In genomic region chr13:99312493-99312883, GRCh38 we compare ENCODE assay signal across 8 cellular contexts. TPM values are rescaled to one million over a fixed set of nuclear protein-coding genes. Genes with fewer than 3 reads are reported as not detected.
DNase-seq lines count a peak whose midpoint lies in the region; ATAC-seq and TF ChIP-seq lines count a peak whose summit lies in the region.

No MANE protein-coding gene starts in this region.

- CTCF ChIA-PET in MCF 10A (lab: Yijun Ruan, JAX): interaction anchor here (1.3 kb wide), 1 partner anchor 124 kb away, joined by 3 read pairs; no protein-coding TSS in a partner anchor
- CTCF ChIA-PET in mammary epithelial cell (lab: Charles Lee; ENCODE audit: low non-redundant PET): interaction anchor here (0.6 kb wide), 1 partner anchor 43 kb away, joined by 4 read pairs; no protein-coding TSS in a partner anchor
- CTCF ChIA-PET in activated CD4-positive, alpha-beta memory T cell treated with anti-CD3 and anti-CD28 coated beads, Interleukin-2, amount 10 ng/mL, durations not matched to agents 7 days and 5 days (lab: Charles Lee): interaction anchor here (0.6 to 1.4 kb wide), 6 partner anchors 8 to 44 kb away, joined by 3 to 6 read pairs (median 4); no protein-coding TSS in a partner anchor

- no peaks in the 10 kb centered on the region for H3K27me3 Mint-ChIP-seq in MCF 10A (ENCODE audit: insufficient read depth, unreplicated experiment)
- no peaks in the 10 kb centered on the region for H3K27me3 Mint-ChIP-seq in activated CD4-positive, alpha-beta memory T cell treated with anti-CD3 and anti-CD28 coated beads, Interleukin-2, amount 10 ng/mL, durations not matched to agents 7 days and 5 days
- H3K27me3 Mint-ChIP-seq in stimulated activated naive CD8-positive, alpha-beta T cell treated with anti-CD3 and anti-CD28 coated beads, Interleukin-15, amount 100 ng/mL, for 72 hours: no peaks in the 10 kb centered on the region

- 89% methylated on average over 7 of the region's 7 CpGs for WGBS in mammary epithelial cell (ENCODE audit: low coverage, missing lambda C conversion rate)

- peaks cover 25% of the 10 kb centered on the region for H3K36me3 Mint-ChIP-seq in MCF 10A (ENCODE audit: insufficient read depth, unreplicated experiment)
- H3K36me3 Mint-ChIP-seq in activated CD4-positive, alpha-beta memory T cell treated with anti-CD3 and anti-CD28 coated beads, Interleukin-2, amount 10 ng/mL, durations not matched to agents 7 days and 5 days (ENCODE audit: low read depth): peaks cover 35% of the 10 kb centered on the region

- no peaks in the 10 kb centered on the region for H3K9me3 Mint-ChIP-seq in MCF 10A (ENCODE audit: unreplicated experiment)
- H3K9me3 Mint-ChIP-seq in activated CD4-positive, alpha-beta memory T cell treated with anti-CD3 and anti-CD28 coated beads, Interleukin-2, amount 10 ng/mL, durations not matched to agents 7 days and 5 days: no peaks in the 10 kb centered on the region
- no peaks in the 10 kb centered on the region for H3K9me3 Mint-ChIP-seq in stimulated activated naive CD8-positive, alpha-beta T cell treated with anti-CD3 and anti-CD28 coated beads, Interleukin-15, amount 100 ng/mL, for 72 hours

- no peak overlapping the region for H2AFZ ChIP-seq in mammary epithelial cell (ENCODE audit: low read depth, low read length)

- no peaks in the 10 kb centered on the region for H3K27me3 ChIP-seq in mammary epithelial cell (ENCODE audit: insufficient read depth, low read length)

- BruUV-seq in MCF 10A (replicated peaks; lab: Mats Ljungman, UMichigan): no TSS peak
- BruUV-seq in mammary epithelial cell (replicated peaks; lab: Mats Ljungman, UMichigan): no TSS peak

- H3K4me2 ChIP-seq in mammary epithelial cell (ENCODE audit: insufficient read depth, low read depth, low read length): no peak overlapping the region

- peaks cover 9% of the 10 kb centered on the region for H3K79me2 ChIP-seq in mammary epithelial cell (ENCODE audit: insufficient read depth, low read length)

- H4K20me1 ChIP-seq in mammary epithelial cell (ENCODE audit: insufficient read depth, low read length): no peaks in the 10 kb centered on the region

- no peak overlapping the region for H3K27ac ChIP-seq in mammary epithelial cell (ENCODE audit: insufficient read depth, low read depth, low read length)

- ATAC-seq in left cardiac atrium (peak; percentile 77 to 79), GM21825 (IDR thresholded peaks at IDR 0.05; ENCODE audit: unreplicated experiment) (no peak)
- ATAC-seq in stimulated activated naive CD8-positive, alpha-beta T cell treated with anti-CD3 and anti-CD28 coated beads, Interleukin-15, amount 100 ng/mL, for 72 hours: no peak

- POLR2A ChIA-PET in MCF 10A (lab: Yijun Ruan, JAX): interaction anchor here (0.6 kb wide), 1 partner anchor 15 kb away, joined by 3 read pairs; no protein-coding TSS in a partner anchor
- POLR2A ChIA-PET in activated CD4-positive, alpha-beta memory T cell treated with anti-CD3 and anti-CD28 coated beads, Interleukin-2, amount 10 ng/mL, durations not matched to agents 7 days and 5 days (lab: Charles Lee): interaction anchor here (0.9 to 7.1 kb wide), 11 partner anchors 9 to 188 kb away, joined by 3 to 139 read pairs (median 8); partner anchors contain the start of genes GPR183 and TM9SF2

- no peak overlapping the region for H3K4me3 ChIP-seq in mammary epithelial cell (replicated peaks in 1 of 3; ENCODE audit: insufficient read depth in 1 of 3, low read depth in 2 of 3, low read length in 3 of 3)

- no peak overlapping the region for H3K4me3 Mint-ChIP-seq in MCF 10A (ENCODE audit: unreplicated experiment)
- peak overlapping the region; percentile 29 for H3K4me3 Mint-ChIP-seq in activated CD4-positive, alpha-beta memory T cell treated with anti-CD3 and anti-CD28 coated beads, Interleukin-2, amount 10 ng/mL, durations not matched to agents 7 days and 5 days
- peak overlapping the region; percentile 22 to 53 for H3K4me3 Mint-ChIP-seq in stimulated activated naive CD8-positive, alpha-beta T cell treated with anti-CD3 and anti-CD28 coated beads, Interleukin-15, amount 100 ng/mL, for 72 hours

- peaks cover 14% of the 10 kb centered on the region for H3K4me1 Mint-ChIP-seq in MCF 10A (ENCODE audit: insufficient read depth, unreplicated experiment)
- H3K4me1 Mint-ChIP-seq in activated CD4-positive, alpha-beta memory T cell treated with anti-CD3 and anti-CD28 coated beads, Interleukin-2, amount 10 ng/mL, durations not matched to agents 7 days and 5 days: peaks cover 88% of the 10 kb centered on the region
- peaks cover 91% of the 10 kb centered on the region for H3K4me1 Mint-ChIP-seq in stimulated activated naive CD8-positive, alpha-beta T cell treated with anti-CD3 and anti-CD28 coated beads, Interleukin-15, amount 100 ng/mL, for 72 hours

- peaks cover 4% of the 10 kb centered on the region for H3K4me1 ChIP-seq in mammary epithelial cell (ENCODE audit: insufficient read depth, low read length)

- no peaks in the 10 kb centered on the region for H3K9me3 ChIP-seq in mammary epithelial cell (replicated peaks; ENCODE audit: insufficient read depth, low read length)

- TF ChIP-seq CTCF in MCF 10A (IDR thresholded peaks at IDR 0.05; ENCODE audit: unreplicated experiment): no peak
- TF ChIP-seq CTCF in mammary epithelial cell (conservative IDR thresholded peaks at IDR 0.05 in 1 of 2, IDR thresholded peaks at IDR 0.05 in 1 of 2; ENCODE audit: extremely low read depth in 1 of 2, insufficient read depth in 1 of 2, low read depth in 1 of 2, low read length in 2 of 2): no peak

- dilution Hi-C loops in mammary epithelial cell (cut with HindIII; ENCODE audit: low sequenced_read_pairs): loop anchor here (5.0 kb wide), 1 partner anchor 50 kb away; no protein-coding TSS in a partner anchor

- H3K27ac Mint-ChIP-seq in MCF 10A (ENCODE audit: low read depth, unreplicated experiment): peak overlapping the region; percentile 25
- H3K27ac Mint-ChIP-seq in activated CD4-positive, alpha-beta memory T cell treated with anti-CD3 and anti-CD28 coated beads, Interleukin-2, amount 10 ng/mL, durations not matched to agents 7 days and 5 days: peak overlapping the region; percentile 71
- peak overlapping the region in 1 of 2 donors; percentile 47 for H3K27ac Mint-ChIP-seq in stimulated activated naive CD8-positive, alpha-beta T cell treated with anti-CD3 and anti-CD28 coated beads, Interleukin-15, amount 100 ng/mL, for 72 hours

- H3K9ac ChIP-seq in mammary epithelial cell (ENCODE audit: insufficient read depth, low read length): no peak overlapping the region

- in situ Hi-C loops in mammary epithelial cell (cut with MboI; ENCODE audit: low sequenced_read_pairs in 2 of 2): no loop called here

- intact Hi-C loops in MCF 10A (cut with micrococcal nuclease): no loop called here
- intact Hi-C loops in mammary epithelial cell (cut with micrococcal nuclease): no loop called here
- intact Hi-C loops in left cardiac atrium (cut with DNase I): no loop called here

- H3K36me3 ChIP-seq in mammary epithelial cell (ENCODE audit: insufficient read depth, low read length): peaks cover 3% of the 10 kb centered on the region

- DNase-seq in MCF 10A (ENCODE audit: unreplicated experiment): peak; percentile 98
- no peak for DNase-seq in mammary epithelial cell
- no peak for DNase-seq in activated CD4-positive, alpha-beta memory T cell treated with anti-CD3 and anti-CD28 coated beads, Interleukin-2, amount 10 ng/mL, durations not matched to agents 7 days and 5 days
- DNase-seq in left cardiac atrium: peak; percentile 62
- no peak for DNase-seq in stimulated activated naive CD8-positive, alpha-beta T cell treated with anti-CD3 and anti-CD28 coated beads, Interleukin-15, amount 100 ng/mL, for 72 hours
- no peak for DNase-seq in NCI-H748 (lab: John Stamatoyannopoulos, UW; ENCODE audit: unreplicated experiment)
- no peak for DNase-seq in effector CD4-positive, alpha-beta T cell

RNA-seq across cellular contexts. Expression of gene GPR183, which starts 5.3 kb away (rescaled TPM):
- total RNA-seq in MCF 10A (2022): not detected in 2 replicates
- not detected for total RNA-seq in mammary epithelial cell
- not detected for polyA plus RNA-seq in mammary epithelial cell
- polyA minus RNA-seq in mammary epithelial cell: not detected
- 10 to 100 TPM; 43.7 to 46.2 TPM for total RNA-seq in activated CD4-positive, alpha-beta memory T cell treated with anti-CD3 and anti-CD28 coated beads, Interleukin-2, amount 10 ng/mL, durations not matched to agents 7 days and 5 days
- total RNA-seq in left cardiac atrium: 10 to 100 TPM in 1 of 2 donors, 1 to 10 TPM in 1; 6.0 to 14.8 TPM

RNA-seq across cellular contexts. Expression of gene GPR18, which starts 54.3 kb away (rescaled TPM):
- total RNA-seq in MCF 10A (2022) (not detected in 2 replicates), mammary epithelial cell (not detected), left cardiac atrium (not detected)
- not detected for polyA plus RNA-seq in mammary epithelial cell
- polyA minus RNA-seq in mammary epithelial cell: not detected
- total RNA-seq in activated CD4-positive, alpha-beta memory T cell treated with anti-CD3 and anti-CD28 coated beads, Interleukin-2, amount 10 ng/mL, durations not matched to agents 7 days and 5 days: 10 to 100 TPM; 10.3 to 10.4 TPM

Comparison
In these comparisons a context has a peak if more than half of its experiments do, and no peak if none do; other contexts are left out.
1. DNase-seq: peak in MCF 10A (single experiment) and left cardiac atrium (single experiment); none in mammary epithelial cell (single experiment), activated CD4-positive, alpha-beta memory T cell treated with anti-CD3 and anti-CD28 coated beads, Interleukin-2, amount 10 ng/mL, durations not matched to agents 7 days and 5 days (single experiment), stimulated activated naive CD8-positive, alpha-beta T cell treated with anti-CD3 and anti-CD28 coated beads, Interleukin-15, amount 100 ng/mL, for 72 hours (0 of 2), NCI-H748 (single experiment) and effector CD4-positive, alpha-beta T cell (single experiment).
2. ATAC-seq: peak in left cardiac atrium (2 of 2); none in stimulated activated naive CD8-positive, alpha-beta T cell treated with anti-CD3 and anti-CD28 coated beads, Interleukin-15, amount 100 ng/mL, for 72 hours (single experiment) and GM21825 (single experiment).
3. RNA of gene GPR18, which starts 54.3 kb away (total RNA-seq): 10.3 to 10.4 TPM in activated CD4-positive, alpha-beta memory T cell treated with anti-CD3 and anti-CD28 coated beads, Interleukin-2, amount 10 ng/mL, durations not matched to agents 7 days and 5 days; not detected in left cardiac atrium, not detected in MCF 10A and not detected in mammary epithelial cell; every median in the first group is over 4 times any median in the second.